ENCODE assay signal across 8 cellular contexts in the genomic region with DNA sequence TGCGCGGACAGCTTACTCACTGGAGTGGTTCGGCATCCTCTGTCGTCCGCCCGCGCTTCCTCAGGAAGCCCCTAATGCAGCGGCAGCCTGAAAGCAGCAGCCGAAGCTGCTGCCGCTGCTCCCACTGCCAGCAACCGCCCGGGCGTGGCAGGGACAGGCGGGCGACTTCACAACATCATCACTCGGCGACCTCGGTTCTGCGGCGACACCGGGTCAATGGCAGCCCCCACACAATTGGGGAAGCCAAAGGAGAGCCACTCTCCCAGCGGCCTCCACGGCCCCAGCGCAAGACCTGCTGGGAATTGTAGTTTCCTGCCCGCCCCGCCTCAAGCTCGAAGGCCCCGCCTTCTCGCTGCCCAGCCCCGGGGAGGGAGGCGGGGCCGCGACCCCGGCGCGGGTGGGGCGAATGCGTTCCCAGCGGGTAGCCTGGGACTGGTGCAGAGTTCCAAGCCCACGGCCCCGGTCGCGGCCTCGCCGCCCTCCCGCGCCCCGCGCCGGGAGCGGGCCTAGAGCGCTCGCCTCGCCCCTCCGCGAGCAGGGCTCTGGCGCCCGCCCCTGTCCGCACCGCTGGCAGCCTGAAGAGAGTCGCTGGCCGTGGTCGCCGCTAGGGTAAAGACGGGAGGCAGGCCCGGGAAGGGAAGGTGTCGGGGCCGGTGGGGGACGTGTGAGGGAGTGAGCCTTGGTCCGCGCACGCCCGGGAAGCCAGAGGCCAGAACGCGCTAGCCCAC. TPM values are rescaled to one million over a fixed set of nuclear protein-coding genes. Genes with fewer than 3 reads are reported as not detected.
A peak's percentile ranks its signal among the peaks of the same experiment; 100 is the strongest.
DNase-seq lines count a peak whose midpoint lies in the region; ATAC-seq, FAIRE-seq and TF ChIP-seq lines count a peak whose summit lies in the region.

A gene with protein sequence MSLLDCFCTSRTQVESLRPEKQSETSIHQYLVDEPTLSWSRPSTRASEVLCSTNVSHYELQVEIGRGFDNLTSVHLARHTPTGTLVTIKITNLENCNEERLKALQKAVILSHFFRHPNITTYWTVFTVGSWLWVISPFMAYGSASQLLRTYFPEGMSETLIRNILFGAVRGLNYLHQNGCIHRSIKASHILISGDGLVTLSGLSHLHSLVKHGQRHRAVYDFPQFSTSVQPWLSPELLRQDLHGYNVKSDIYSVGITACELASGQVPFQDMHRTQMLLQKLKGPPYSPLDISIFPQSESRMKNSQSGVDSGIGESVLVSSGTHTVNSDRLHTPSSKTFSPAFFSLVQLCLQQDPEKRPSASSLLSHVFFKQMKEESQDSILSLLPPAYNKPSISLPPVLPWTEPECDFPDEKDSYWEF (plus strand): TSS at position 411 of the 728 bp plus-strand sequence. CDS start 3,101 bp downstream, outside the sequence.
A gene with protein sequence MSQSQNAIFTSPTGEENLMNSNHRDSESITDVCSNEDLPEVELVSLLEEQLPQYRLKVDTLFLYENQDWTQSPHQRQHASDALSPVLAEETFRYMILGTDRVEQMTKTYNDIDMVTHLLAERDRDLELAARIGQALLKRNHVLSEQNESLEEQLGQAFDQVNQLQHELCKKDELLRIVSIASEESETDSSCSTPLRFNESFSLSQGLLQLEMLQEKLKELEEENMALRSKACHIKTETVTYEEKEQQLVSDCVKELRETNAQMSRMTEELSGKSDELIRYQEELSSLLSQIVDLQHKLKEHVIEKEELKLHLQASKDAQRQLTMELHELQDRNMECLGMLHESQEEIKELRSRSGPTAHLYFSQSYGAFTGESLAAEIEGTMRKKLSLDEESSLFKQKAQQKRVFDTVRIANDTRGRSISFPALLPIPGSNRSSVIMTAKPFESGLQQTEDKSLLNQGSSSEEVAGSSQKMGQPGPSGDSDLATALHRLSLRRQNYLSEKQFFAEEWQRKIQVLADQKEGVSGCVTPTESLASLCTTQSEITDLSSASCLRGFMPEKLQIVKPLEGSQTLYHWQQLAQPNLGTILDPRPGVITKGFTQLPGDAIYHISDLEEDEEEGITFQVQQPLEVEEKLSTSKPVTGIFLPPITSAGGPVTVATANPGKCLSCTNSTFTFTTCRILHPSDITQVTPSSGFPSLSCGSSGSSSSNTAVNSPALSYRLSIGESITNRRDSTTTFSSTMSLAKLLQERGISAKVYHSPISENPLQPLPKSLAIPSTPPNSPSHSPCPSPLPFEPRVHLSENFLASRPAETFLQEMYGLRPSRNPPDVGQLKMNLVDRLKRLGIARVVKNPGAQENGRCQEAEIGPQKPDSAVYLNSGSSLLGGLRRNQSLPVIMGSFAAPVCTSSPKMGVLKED (minus strand): TSS at position 129 of the 728 bp plus-strand sequence. CDS start 30,951 bp downstream, outside the sequence.

- H3K9me3 ChIP-seq in adrenal gland (replicated peaks in 1 of 3) (no peaks in the 10 kb centered on the region), heart left ventricle (no peaks in the 10 kb centered on the region), upper lobe of left lung (no peaks in the 10 kb centered on the region)

- peak in 1 of 4 donors; percentile 33 for TF ChIP-seq EP300 in upper lobe of left lung (IDR thresholded peaks at IDR 0.05)

- H3K36me3 ChIP-seq in adrenal gland (replicated peaks in 1 of 2): no peaks in the 10 kb centered on the region
- H3K36me3 ChIP-seq in heart left ventricle: peaks cover 0 to 30% (median 11%) of the 10 kb centered on the region in 9 donors
- H3K36me3 ChIP-seq in upper lobe of left lung: no peaks in the 10 kb centered on the region

- peak within 1 kb of the TSS; percentile 50 to 83 (median 74) for H3K4me3 ChIP-seq in adrenal gland
- peak within 1 kb of the TSS; percentile 72 to 97 (median 86) for H3K4me3 ChIP-seq in heart left ventricle
- peak within 1 kb of the TSS; percentile 52 to 86 (median 78) for H3K4me3 ChIP-seq in upper lobe of left lung

- peak; percentile 99 for FAIRE-seq in GM12892 (lab: Jason Lieb, UNC)

- TF ChIP-seq POLR2A in GM12892 (IDR thresholded peaks at IDR 0.05; ENCODE audit: low read depth, low read length): peak; percentile 94
- peak; percentile 60 to 90 for TF ChIP-seq POLR2A in adrenal gland (IDR thresholded peaks at IDR 0.05)
- peak; percentile 41 to 88 for TF ChIP-seq POLR2A in heart left ventricle (IDR thresholded peaks at IDR 0.05)
- peak in 3 of 4 donors; percentile 61 to 90 (median 88) for TF ChIP-seq POLR2A in upper lobe of left lung (IDR thresholded peaks at IDR 0.05)

- peak in 5 of 6 experiments; percentile 18 to 61 (median 36) for TF ChIP-seq CTCF in adrenal gland (IDR thresholded peaks at IDR 0.05)
- peak in 7 of 12 donors; percentile 21 to 51 (median 42) for TF ChIP-seq CTCF in heart left ventricle (IDR thresholded peaks at IDR 0.05)
- TF ChIP-seq CTCF in upper lobe of left lung (IDR thresholded peaks at IDR 0.05): peak; percentile 17 to 87 (median 48)

- DNase-seq in GM12892 (ENCODE audit: insufficient read length): peak; percentile 89
- DNase-seq in NCI-H146 (lab: John Stamatoyannopoulos, UW): peak; percentile 91
- DNase-seq in T-helper 1 cell: peak; percentile 89 to 98 (median 93)
- DNase-seq in adrenal gland: peak; percentile 95 to 98 (median 97)
- peak; percentile 96 to 98 (median 97) for DNase-seq in heart left ventricle
- DNase-seq in posterior cingulate gyrus: peak; percentile 96 to 100 (median 97)
- DNase-seq in upper lobe of left lung: peak; percentile 97 to 98

- intact Hi-C loops in adrenal gland (cut with DNase I): no loop called here
- intact Hi-C loops in heart left ventricle (cut with DNase I): loop anchor here in 9 of 10 donors (1.0 to 10.0 kb wide), 10 partner anchors 19 to 217 kb away; no protein-coding TSS in a partner anchor
- intact Hi-C loops in posterior cingulate gyrus (cut with DNase I): loop anchor here (5.0 kb wide), 1 partner anchor 191 kb away; a partner anchor contains a TSS

- ATAC-seq in HG02852 (IDR thresholded peaks at IDR 0.05; ENCODE audit: unreplicated experiment): peak; percentile 95
- ATAC-seq in heart left ventricle: peak; percentile 97 to 99 (median 98)
- peak; percentile 99 for ATAC-seq in upper lobe of left lung (ENCODE audit: low FRiP score in 2 of 2)

- H3K27ac ChIP-seq in adrenal gland (peak within 1 kb of the TSS; percentile 73 to 90 (median 88)), heart left ventricle (peak within 1 kb of the TSS; percentile 85 to 98 (median 92)), upper lobe of left lung (peak within 1 kb of the TSS; percentile 84 to 93 (median 90))

- H3K27me3 ChIP-seq in adrenal gland: no peaks in the 10 kb centered on the region
- no peaks in the 10 kb centered on the region for H3K27me3 ChIP-seq in heart left ventricle
- no peaks in the 10 kb centered on the region for H3K27me3 ChIP-seq in upper lobe of left lung

- H3K4me1 ChIP-seq in adrenal gland (replicated peaks in 1 of 2) (peaks cover 15 to 56% of the 10 kb centered on the region in 2 donors), heart left ventricle (peaks cover 0 to 62% (median 43%) of the 10 kb centered on the region in 12 donors), upper lobe of left lung (peaks cover 28 to 40% (median 35%) of the 10 kb centered on the region in 4 donors)

- WGBS in adrenal gland, 4 donors: 1 to 3% (median 1%) methylated on average over 13 to 75 of the region's 75 CpGs
- whole genome bisulfite sequencing in heart left ventricle, 4 donors: 0 to 2% (median 0%) methylated on average over 7 to 75 of the region's 75 CpGs
- WGBS in upper lobe of left lung, 2 donors: 0% methylated on average over 2 to 41 of the region's 75 CpGs

RNA-seq across cellular contexts. Expression of the first gene that starts in this region (rescaled TPM):
- 18.6 TPM for polyA plus RNA-seq in GM12892 (2012; ENCODE audit: missing spikeins)
- total RNA-seq in adrenal gland (100 to 1,000 TPM in 3 of 8 donors, 10 to 100 TPM in 5; 51.2 to 154 (median 97.6) TPM), heart left ventricle (100 to 1,000 TPM in 1 of 9 donors, 10 to 100 TPM in 8; 45.0 to 105 (median 57.9) TPM), upper lobe of left lung (10 to 100 TPM in 5 of 6 donors, 1 to 10 TPM in 1; 6.8 to 36.2 (median 21.7) TPM)
- polyA plus RNA-seq in adrenal gland (10 to 100 TPM; 65.1 to 94.4 (median 81.4) TPM), heart left ventricle (10 to 100 TPM; 28.6 to 59.9 TPM)

RNA-seq across cellular contexts. Expression of the second gene that starts in this region (rescaled TPM):
- 8.5 TPM for polyA plus RNA-seq in GM12892 (2012; ENCODE audit: missing spikeins)
- 10 to 100 TPM; 40.1 to 66.9 (median 49.9) TPM for total RNA-seq in adrenal gland
- polyA plus RNA-seq in adrenal gland: 10 to 100 TPM; 17.6 to 36.8 (median 35.6) TPM
- 100 to 1,000 TPM; 110 to 201 (median 146) TPM for total RNA-seq in heart left ventricle
- 10 to 100 TPM; 41.2 to 41.9 TPM for polyA plus RNA-seq in heart left ventricle
- total RNA-seq in upper lobe of left lung: 10 to 100 TPM; 23.5 to 58.7 (median 47.0) TPM

Comparison
In these comparisons a context has a peak if more than half of its experiments do, and no peak if none do; other contexts are left out.
1. Peak in every context shown above with its lines: DNase-seq, ATAC-seq, H3K4me3 ChIP-seq and H3K27ac ChIP-seq.
2. intact Hi-C loops: an anchor here in heart left ventricle (1.0 to 10.0 kb wide) and posterior cingulate gyrus (5.0 kb wide); none called in adrenal gland.